1 cellular context compared by ENCODE assay signal in genomic region chr2:64157792-64158191, GRCh38.
TF ChIP-seq lines count a peak whose summit lies in the region.

No MANE protein-coding gene starts in this region.

TF ChIP-seq in HepG2, 621 proteins besides CTCF, POLR2A, EP300 and RAD21 (continues in another document):
- TF ChIP-seq DRAP1 (CRISPR knock-in tag; IDR thresholded peaks at IDR 0.05) (no peak), ZNF839 (CRISPR knock-in tag; IDR thresholded peaks at IDR 0.05; ENCODE audit: borderline replicate concordance) (no peak), ZBTB33 (CRISPR knock-in tag; IDR thresholded peaks at IDR 0.05) (no peak), NR2F1 (CRISPR knock-in tag; IDR thresholded peaks at IDR 0.05) (no peak), THAP9 (CRISPR knock-in tag; IDR thresholded peaks at IDR 0.05; ENCODE audit: borderline replicate concordance) (no peak), GZF1 (CRISPR knock-in tag; IDR thresholded peaks at IDR 0.05) (no peak), HOXA3 (CRISPR knock-in tag; IDR thresholded peaks at IDR 0.05) (no peak), ZBTB20 (CRISPR knock-in tag; IDR thresholded peaks at IDR 0.05; ENCODE audit: borderline replicate concordance, low read depth) (no peak), HNRNPK (IDR thresholded peaks at IDR 0.05; ENCODE audit: low read depth, low read length, poor library complexity, severe bottlenecking) (no peak), BCLAF1 (IDR thresholded peaks at IDR 0.05) (no peak), ZNF644 (CRISPR knock-in tag; IDR thresholded peaks at IDR 0.05; ENCODE audit: low read depth) (0 out of 2 replicates have a peak, but pooled peaks have one; percentile 34), ZNF10 (CRISPR knock-in tag; IDR thresholded peaks at IDR 0.05; ENCODE audit: borderline replicate concordance, low read depth) (no peak), BORCS8-MEF2B (CRISPR knock-in tag; IDR thresholded peaks at IDR 0.05) (no peak), ZNF792 (CRISPR knock-in tag; IDR thresholded peaks at IDR 0.05) (no peak), ZNF280B (CRISPR knock-in tag; IDR thresholded peaks at IDR 0.05; ENCODE audit: borderline replicate concordance) (no peak), WIZ (CRISPR knock-in tag; IDR thresholded peaks at IDR 0.05) (no peak), PBX2 (CRISPR knock-in tag; IDR thresholded peaks at IDR 0.05) (no peak), TEAD3 (CRISPR knock-in tag; optimal IDR thresholded peaks at IDR 0.05; ENCODE audit: borderline replicate concordance) (peak; percentile 28), FOXA1 (IDR thresholded peaks at IDR 0.05) (no peak), FOXA1 (CRISPR knock-in tag; IDR thresholded peaks at IDR 0.05) (no peak), THAP11 (CRISPR knock-in tag; IDR thresholded peaks at IDR 0.05) (0 out of 2 replicates have a peak, but pooled peaks have one; percentile 40), HIVEP1 (CRISPR knock-in tag; IDR thresholded peaks at IDR 0.05) (no peak), KLF6 (CRISPR knock-in tag; IDR thresholded peaks at IDR 0.05) (no peak), JUNB (CRISPR knock-in tag; IDR thresholded peaks at IDR 0.05; ENCODE audit: borderline replicate concordance) (no peak), PPARG (CRISPR knock-in tag; conservative IDR thresholded peaks at IDR 0.05) (peak; percentile 34; the same call in 1 of the 2 replicates), TBX3 (IDR thresholded peaks at IDR 0.05; ENCODE audit: borderline replicate concordance) (no peak), TCF7L2 (IDR thresholded peaks at IDR 0.05; ENCODE audit: low read depth, low read length) (no peak), ZNF142 (CRISPR knock-in tag; IDR thresholded peaks at IDR 0.05) (no peak), CCAR2 (optimal IDR thresholded peaks at IDR 0.05; ENCODE audit: low read depth, low read length) (no peak), ZSCAN25 (CRISPR knock-in tag; IDR thresholded peaks at IDR 0.05) (no peak), ZFYVE20 (CRISPR knock-in tag; IDR thresholded peaks at IDR 0.05; ENCODE audit: borderline replicate concordance, low read depth) (no peak), ZNF564 (CRISPR knock-in tag; IDR thresholded peaks at IDR 0.05) (no peak), ZNF362 (CRISPR knock-in tag; IDR thresholded peaks at IDR 0.05; ENCODE audit: borderline replicate concordance) (no peak), ATF1 (CRISPR knock-in tag; IDR thresholded peaks at IDR 0.05) (no peak), RFX3 (CRISPR knock-in tag; IDR thresholded peaks at IDR 0.05) (no peak), ZNF143 (CRISPR knock-in tag; IDR thresholded peaks at IDR 0.05) (peak; percentile 60; the same call in 1 of the 2 replicates), CSRNP1 (CRISPR knock-in tag; IDR thresholded peaks at IDR 0.05) (no peak), ZNF510 (CRISPR knock-in tag; IDR thresholded peaks at IDR 0.05; ENCODE audit: low read depth) (no peak), TOE1 (CRISPR knock-in tag; IDR thresholded peaks at IDR 0.05) (no peak), CEBPB (IDR thresholded peaks at IDR 0.05; ENCODE audit: borderline replicate concordance, low read depth, low read length) (peak; percentile 91), HMGXB4 (CRISPR knock-in tag; IDR thresholded peaks at IDR 0.05; ENCODE audit: borderline replicate concordance in 1 of 2, low read depth in 1 of 2) (no peak)
